In genomic region chr22:38645430-38645829, GRCh38 we compare ENCODE assay signal across 28 cellular contexts.
"Had no signal": no experiment of that assay in that cellular context is flagged by ENCODE, and none has a peak within 500 bp of the region (broad histone marks: within the 10 kb centered on the region; RNA-seq: fewer than 3 reads in every experiment).

No MANE protein-coding gene starts in this region.

- H3K4me3 ChIP-seq: ascending aorta, body of pancreas, cardiac muscle cell, MG63 had no signal

- H3K4me1 Mint-ChIP-seq: activated CD4-positive, alpha-beta T cell treated with anti-CD3 and anti-CD28 coated beads, Interleukin-2, amount 10 ng/mL, durations not matched to agents 7 days and 5 days; activated naive CD8-positive, alpha-beta T cell treated with anti-CD3 and anti-CD28 coated beads, Interleukin-2, amount 50 U/mL, for 24 hours had no signal

- H3K27me3 ChIP-seq: ascending aorta, body of pancreas, cardiac muscle cell, MG63 had no signal

- H3K4me1 ChIP-seq: ascending aorta, body of pancreas had no signal

- H3K9me3 ChIP-seq: ascending aorta, body of pancreas, MG63 had no signal

- H3K27ac ChIP-seq: ascending aorta, body of pancreas, cardiac muscle cell, VCaP had no signal

- DNase-seq: activated CD4-positive, alpha-beta memory T cell treated with anti-CD3 and anti-CD28 coated beads for 36 hours; activated CD4-positive, alpha-beta T cell treated with anti-CD3 and anti-CD28 coated beads, Interleukin-2, amount 10 ng/mL, durations not matched to agents 7 days and 5 days; activated CD4-positive, CD25-positive, alpha-beta regulatory T cell; activated CD8-positive, alpha-beta memory T cell treated with anti-CD3 and anti-CD28 coated beads for 24 hours; activated effector memory CD4-positive, alpha-beta T cell treated with anti-CD3 and anti-CD28 coated beads, Interleukin-2, amount 50 U/mL, for 16 hours; activated naive CD4-positive, alpha-beta T cell treated with Interleukin-2 at 50 U/mL for 16 hours; activated naive CD8-positive, alpha-beta T cell treated with anti-CD3 and anti-CD28 coated beads, Interleukin-2, amount 50 U/mL, for 24 hours; activated T-cell treated with anti-CD3 and anti-CD28 coated beads, Interleukin-2, amount 50 U/mL, for 4 hours; amniotic stem cell; body of pancreas; MG63; NCI-H1092; NCI-H1417 treated with DMSO at 0.1 percent for 48 hours; NCI-H1694; NCI-H2029; NCI-H2107; NCI-H345; NCI-H510A; NCI-H526 treated with DMSO at 0.1 percent for 48 hours; NK-92 treated with Interleukin-12 subunit alpha and Interleukin-12 subunit beta, amount 100 ng/mL, for 24 hours; OCI-M1; SHP77 treated with DMSO at 0.1 percent for 48 hours; T-helper 1 cell had no signal

- H3K9me3 Mint-ChIP-seq: activated CD4-positive, alpha-beta memory T cell treated with anti-CD3 and anti-CD28 coated beads for 36 hours; activated CD4-positive, alpha-beta T cell treated with anti-CD3 and anti-CD28 coated beads, Interleukin-2, amount 10 ng/mL, durations not matched to agents 7 days and 5 days; activated naive CD4-positive, alpha-beta T cell treated with anti-CD3 and anti-CD28 coated beads, Interleukin-2, amount 50 U/mL, for 72 hours; activated naive CD8-positive, alpha-beta T cell treated with anti-CD3 and anti-CD28 coated beads, Interleukin-2, amount 50 U/mL, for 24 hours; activated T-cell treated with anti-CD3 and anti-CD28 coated beads, Interleukin-2, amount 50 U/mL, for 4 hours had no signal

- H3K36me3 Mint-ChIP-seq: activated CD4-positive, alpha-beta memory T cell treated with anti-CD3 and anti-CD28 coated beads for 36 hours; activated naive CD4-positive, alpha-beta T cell treated with anti-CD3 and anti-CD28 coated beads, Interleukin-2, amount 50 U/mL, for 72 hours had no signal

- ATAC-seq: activated naive CD4-positive, alpha-beta T cell treated with anti-CD3 and anti-CD28 coated beads, Interleukin-2, amount 50 U/mL, for 72 hours; activated naive CD8-positive, alpha-beta T cell treated with anti-CD3 and anti-CD28 coated beads, Interleukin-2, amount 50 U/mL, for 24 hours; activated T-cell treated with anti-CD3 and anti-CD28 coated beads, Interleukin-2, amount 50 U/mL, for 4 hours; body of pancreas; Panc1 had no signal

- H3K4me3 Mint-ChIP-seq: activated CD4-positive, alpha-beta memory T cell treated with anti-CD3 and anti-CD28 coated beads for 36 hours; activated CD4-positive, alpha-beta T cell treated with anti-CD3 and anti-CD28 coated beads, Interleukin-2, amount 10 ng/mL, durations not matched to agents 7 days and 5 days; activated naive CD8-positive, alpha-beta T cell treated with anti-CD3 and anti-CD28 coated beads, Interleukin-2, amount 50 U/mL, for 24 hours; activated T-cell treated with anti-CD3 and anti-CD28 coated beads, Interleukin-2, amount 50 U/mL, for 4 hours had no signal

- H3K27ac Mint-ChIP-seq: activated CD4-positive, alpha-beta memory T cell treated with anti-CD3 and anti-CD28 coated beads for 36 hours; activated CD4-positive, alpha-beta T cell treated with anti-CD3 and anti-CD28 coated beads, Interleukin-2, amount 10 ng/mL, durations not matched to agents 7 days and 5 days; activated naive CD4-positive, alpha-beta T cell treated with anti-CD3 and anti-CD28 coated beads, Interleukin-2, amount 50 U/mL, for 72 hours; activated naive CD8-positive, alpha-beta T cell treated with anti-CD3 and anti-CD28 coated beads, Interleukin-2, amount 50 U/mL, for 24 hours had no signal

- H3K36me3 ChIP-seq: ascending aorta, cardiac muscle cell, MG63 had no signal
